Comparison of ENCODE assay signal across 8 cellular contexts in genomic region chr7:141585592-141586510, GRCh38. TPM values are rescaled to one million over a fixed set of nuclear protein-coding genes. Genes with fewer than 3 reads are reported as not detected.
A peak's percentile ranks its signal among the peaks of the same experiment; 100 is the strongest.
DNase-seq lines count a peak whose midpoint lies in the region; ATAC-seq and TF ChIP-seq lines count a peak whose summit lies in the region.

No MANE protein-coding gene starts in this region.

- CTCF ChIA-PET in BJ (lab: Yijun Ruan, JAX): no interaction called here

- intact Hi-C loops in ascending aorta (cut with DNase I): no loop called here

- H3K36me3 ChIP-seq in BJ (ENCODE audit: control insufficient read depth, insufficient read depth, low read length): no peaks in the 10 kb centered on the region
- no peaks in the 10 kb centered on the region for H3K36me3 ChIP-seq in H7 (replicated peaks; ENCODE audit: control insufficient read depth, insufficient read depth, low read length)
- H3K36me3 ChIP-seq in ascending aorta: no peaks in the 10 kb centered on the region

- DNase-seq in BJ (ENCODE audit: low read depth) (peak; percentile 80), astrocyte of the hippocampus (ENCODE audit: low read depth, low spot score) (peak; percentile 93), smooth muscle cell of the brain vasculature (ENCODE audit: low read depth, low spot score) (peak; percentile 75), ureter (ENCODE audit: low spot score) (no peak), H7 (no peak), ascending aorta (ENCODE audit: low spot score in 2 of 2) (no peak)

- H3K4me3 ChIP-seq in BJ (ENCODE audit: low read depth, low read length) (no peak overlapping the region), H7 (ENCODE audit: insufficient read depth, low read depth, low read length) (no peak overlapping the region), ascending aorta (no peak overlapping the region)

- peak; percentile 79 for ATAC-seq in GM19455 (IDR thresholded peaks at IDR 0.05; ENCODE audit: unreplicated experiment)
- ATAC-seq in HG03565 (IDR thresholded peaks at IDR 0.05; ENCODE audit: unreplicated experiment): peak; percentile 86

- H3K9me3 ChIP-seq in ascending aorta: no peaks in the 10 kb centered on the region

- H3K27me3 ChIP-seq in BJ (ENCODE audit: control insufficient read depth, insufficient read depth, low read length): no peaks in the 10 kb centered on the region
- H3K27me3 ChIP-seq in H7 (ENCODE audit: control insufficient read depth, insufficient read depth, low read length): no peaks in the 10 kb centered on the region
- no peaks in the 10 kb centered on the region for H3K27me3 ChIP-seq in ascending aorta

- POLR2A ChIA-PET in BJ (lab: Charles Lee): interaction anchor here (0.6 kb wide), 1 partner anchor 66 kb away, joined by 3 read pairs; no protein-coding TSS in a partner anchor

- no peaks in the 10 kb centered on the region for H3K4me1 ChIP-seq in ascending aorta

- H3K27ac ChIP-seq in ascending aorta: no peak overlapping the region

- TF ChIP-seq CTCF in BJ (IDR thresholded peaks at IDR 0.05; ENCODE audit: insufficient read depth, low read depth, low read length): no peak
- no peak for TF ChIP-seq CTCF in ascending aorta (IDR thresholded peaks at IDR 0.05)

RNA-seq across cellular contexts. Expression of gene AGK, which starts 34.6 kb away (rescaled TPM):
- 30.3 and 34.7 TPM in 2 replicates for polyA plus RNA-seq in BJ (2011; rRNA removed)
- 13.8 and 23.0 TPM in 2 replicates for polyA minus RNA-seq in BJ (2011; rRNA and poly(A)+ RNA removed)
- total RNA-seq in ureter (43.0 TPM), ascending aorta (16.1 TPM)
- total RNA-seq in H7 (2014; rRNA removed; shearing (Covaris generic)): 49.1 and 59.9 TPM in 2 replicates

Comparison
In these comparisons a context has a peak if more than half of its experiments do, and no peak if none do; other contexts are left out.
1. DNase-seq: peak in BJ (single experiment), astrocyte of the hippocampus (single experiment) and smooth muscle cell of the brain vasculature (single experiment); none in ureter (single experiment), H7 (single experiment) and ascending aorta (0 of 2).